7 cellular contexts compared by ENCODE assay signal in genomic region chr6:139533573-139534471, GRCh38.
DNase-seq lines count a peak whose midpoint lies in the region; ATAC-seq and TF ChIP-seq lines count a peak whose summit lies in the region.

No MANE protein-coding gene starts in this region.

- POLR2A ChIA-PET in SK-N-SH (lab: Yijun Ruan, JAX): no interaction called here

- TF ChIP-seq POLR2A in esophagus squamous epithelium (IDR thresholded peaks at IDR 0.05): no peak

- peak overlapping the region; percentile 66 for H3K4me2 ChIP-seq in SK-N-SH

- H2AFZ ChIP-seq in SK-N-SH (ENCODE audit: low read depth): peak overlapping the region; percentile 90

- TF ChIP-seq RAD21 in SK-N-SH (IDR thresholded peaks at IDR 0.05; ENCODE audit: low read length): no peak

- peaks cover 23% of the 10 kb centered on the region for H3F3A ChIP-seq in SK-N-SH (replicated peaks; ENCODE audit: insufficient read depth)

- DNase-seq in SK-N-SH: no peak
- no peak for DNase-seq in esophagus squamous epithelium (lab: John Stamatoyannopoulos, UW)
- DNase-seq in renal cortical epithelial cell (ENCODE audit: low read depth): peak; percentile 96
- DNase-seq in GM19240 (ENCODE audit: insufficient read length, low spot score): no peak
- no peak for DNase-seq in NCI-H2227 (lab: John Stamatoyannopoulos, UW; ENCODE audit: unreplicated experiment)
- no peak for DNase-seq in epidermal melanocyte (ENCODE audit: insufficient read length, low spot score)

- H4K20me1 ChIP-seq in SK-N-SH (ENCODE audit: insufficient read depth): no peaks in the 10 kb centered on the region

- no peaks in the 10 kb centered on the region for H3K27me3 ChIP-seq in SK-N-SH (ENCODE audit: insufficient read depth)
- no peaks in the 10 kb centered on the region for H3K27me3 ChIP-seq in esophagus squamous epithelium

- intact Hi-C loops in esophagus squamous epithelium (cut with DNase I): no loop called here

- TF ChIP-seq EP300 in SK-N-SH (IDR thresholded peaks at IDR 0.05; ENCODE audit: borderline replicate concordance in 1 of 2, low read depth in 1 of 2, low read length in 1 of 2): no peak

- H3K36me3 ChIP-seq in SK-N-SH (replicated peaks in 1 of 2; ENCODE audit: control insufficient read depth in 1 of 2, insufficient read depth in 2 of 2, low read length in 1 of 2) (no peaks in the 10 kb centered on the region), esophagus squamous epithelium (no peaks in the 10 kb centered on the region)

- ATAC-seq in GM21515 (IDR thresholded peaks at IDR 0.05; ENCODE audit: unreplicated experiment): peak; percentile 11

- no peaks in the 10 kb centered on the region for H3K9me2 ChIP-seq in SK-N-SH

- H3K9me3 ChIP-seq in SK-N-SH: no peaks in the 10 kb centered on the region
- H3K9me3 ChIP-seq in esophagus squamous epithelium: no peaks in the 10 kb centered on the region

- no peaks in the 10 kb centered on the region; the same call in 1 of the 2 replicates for H3K79me2 ChIP-seq in SK-N-SH (ENCODE audit: insufficient read depth)

- CTCF ChIA-PET in SK-N-SH (lab: Yijun Ruan, JAX): no interaction called here

- WGBS in SK-N-SH (ENCODE audit: low lambda C conversion rate): 23% methylated on average over 11 of the region's 11 CpGs
- WGBS in esophagus squamous epithelium, 2 donors: 44 to 68% methylated on average over 5 to 8 of the region's 11 CpGs

- TF ChIP-seq CTCF in SK-N-SH (IDR thresholded peaks at IDR 0.05) (no peak), esophagus squamous epithelium (IDR thresholded peaks at IDR 0.05) (no peak)

- peaks cover 0 to 29% of the 10 kb centered on the region in 2 experiments for H3K4me1 ChIP-seq in SK-N-SH (ENCODE audit: control insufficient read depth in 1 of 2, insufficient read depth in 2 of 2, low read depth in 1 of 2, low read length in 1 of 2)
- peaks cover 12 to 49% (median 13%) of the 10 kb centered on the region in 3 donors for H3K4me1 ChIP-seq in esophagus squamous epithelium

- H3K9ac ChIP-seq in SK-N-SH: peak overlapping the region; percentile 50; the same call in 1 of the 2 replicates

- peak overlapping the region; percentile 73 to 81 for H3K27ac ChIP-seq in SK-N-SH (ENCODE audit: low read depth in 2 of 2, low read length in 1 of 2)
- peak overlapping the region; percentile 59 to 67 (median 60) for H3K27ac ChIP-seq in esophagus squamous epithelium

- H3K4me3 ChIP-seq in SK-N-SH (ENCODE audit: low read depth in 2 of 2, low read length in 1 of 2): peak overlapping the region in 1 of 2 experiments; percentile 28; a peak in 1 of 4 replicates
- no peak overlapping the region for H3K4me3 ChIP-seq in esophagus squamous epithelium

TF ChIP-seq in SK-N-SH, 30 proteins besides CTCF, POLR2A, EP300 and RAD21 (continues in another document):
- no peak for TF ChIP-seq GATA2 (CRISPR knock-in tag; IDR thresholded peaks at IDR 0.05)
- TF ChIP-seq CHD2 (IDR thresholded peaks at IDR 0.05; ENCODE audit: low read length, partially characterized antibody): no peak
- no peak for TF ChIP-seq RXRA (IDR thresholded peaks at IDR 0.05; ENCODE audit: borderline replicate concordance, low read depth)
- TF ChIP-seq YY1 (IDR thresholded peaks at IDR 0.05; ENCODE audit: low read depth): peak; percentile 48; the same call in 1 of the 2 replicates
- TF ChIP-seq FOSL2 (IDR thresholded peaks at IDR 0.05; ENCODE audit: borderline replicate concordance, low read depth): peak; percentile 41; the same call in 1 of the 2 replicates
- no peak for TF ChIP-seq RFX5 (IDR thresholded peaks at IDR 0.05; ENCODE audit: low read length)
- no peak for TF ChIP-seq USF2 (IDR thresholded peaks at IDR 0.05; ENCODE audit: borderline replicate concordance, low read depth, low read length)
- 0 out of 2 replicates have a peak, but pooled peaks have one; percentile 14 for TF ChIP-seq MAX (IDR thresholded peaks at IDR 0.05; ENCODE audit: low read depth)
- no peak for TF ChIP-seq USF1 (IDR thresholded peaks at IDR 0.05; ENCODE audit: borderline replicate concordance, low read depth)
- TF ChIP-seq TCF12 (IDR thresholded peaks at IDR 0.05): peak; percentile 26
- no peak for TF ChIP-seq SIN3A (IDR thresholded peaks at IDR 0.05; ENCODE audit: borderline replicate concordance, low read depth, low read length)
- no peak for TF ChIP-seq RCOR1 (IDR thresholded peaks at IDR 0.05; ENCODE audit: low read length)
- TF ChIP-seq IRF3 (IDR thresholded peaks at IDR 0.05; ENCODE audit: low read depth, low read length): no peak
- TF ChIP-seq FOXM1 (IDR thresholded peaks at IDR 0.05; ENCODE audit: low read depth): no peak
- no peak for TF ChIP-seq FOXJ3 (CRISPR knock-in tag; IDR thresholded peaks at IDR 0.05)
- no peak for TF ChIP-seq PBX3 (IDR thresholded peaks at IDR 0.05)
- TF ChIP-seq MEF2A (IDR thresholded peaks at IDR 0.05; ENCODE audit: borderline replicate concordance, low read depth): no peak
- no peak for TF ChIP-seq ZBTB33 (IDR thresholded peaks at IDR 0.05; ENCODE audit: borderline replicate concordance, low read depth)
- no peak for TF ChIP-seq NRF1 (IDR thresholded peaks at IDR 0.05; ENCODE audit: low read depth, low read length)
- TF ChIP-seq TEAD4 (IDR thresholded peaks at IDR 0.05; ENCODE audit: borderline replicate concordance, insufficient read depth): no peak
- peak; percentile 40; the same call in 1 of the 2 replicates for TF ChIP-seq ELF1 (IDR thresholded peaks at IDR 0.05)
- no peak for TF ChIP-seq POLR2AphosphoS5 (IDR thresholded peaks at IDR 0.05; ENCODE audit: low read depth, low read length)
- peak; percentile 26; the same call in 1 of the 2 replicates for TF ChIP-seq GABPA (IDR thresholded peaks at IDR 0.05; ENCODE audit: low read depth)
